In the genomic region with DNA sequence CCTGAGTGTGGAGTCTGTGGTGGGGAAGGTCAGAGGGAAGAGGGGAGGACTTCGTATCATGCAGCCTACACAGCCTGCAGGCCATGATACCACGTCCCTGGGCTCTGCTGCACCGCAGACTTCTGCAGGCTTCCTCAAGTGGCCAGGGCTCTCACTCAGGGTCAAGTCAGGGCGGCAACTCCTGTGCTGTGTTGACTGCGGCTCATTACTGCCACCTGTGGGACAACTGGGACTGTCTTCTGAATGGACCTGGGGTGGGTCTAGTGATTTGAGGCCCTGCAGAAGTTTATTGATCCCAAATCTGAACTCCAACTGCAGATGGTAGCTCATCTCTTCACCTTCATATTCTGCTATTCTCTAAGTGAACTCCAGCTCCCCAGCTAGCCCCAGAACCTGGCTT, we compare ENCODE assay signal across 7 cellular contexts.
DNase-seq lines count a peak whose midpoint lies in the region; ATAC-seq, FAIRE-seq and TF ChIP-seq lines count a peak whose summit lies in the region.

No MANE protein-coding gene starts in this region.

- H3K9me3 Mint-ChIP-seq in activated naive CD8-positive, alpha-beta T cell treated with anti-CD3 and anti-CD28 coated beads, Interleukin-2, amount 10 ng/mL, durations not matched to agents 7 days and 5 days = no peaks in the 10 kb centered on the region

- TF ChIP-seq POLR2A in spleen (IDR thresholded peaks at IDR 0.05) = no peak

- intact Hi-C loops in left lung (cut with DNase I) (no loop called here), tibial artery (cut with DNase I; ENCODE audit: low total_unique reads) (no loop called here), spleen (cut with DNase I; ENCODE audit: low total_unique reads) (no loop called here)

- CTCF ChIA-PET in HEK293T (lab: Yijun Ruan, JAX) = interaction anchor here (0.6 kb wide), 1 partner anchor 767 kb away, joined by 7 read pairs; no protein-coding TSS in a partner anchor

- POLR2A ChIA-PET in HEK293T (lab: Yijun Ruan, JAX) = no interaction called here
- POLR2A ChIA-PET in activated naive CD8-positive, alpha-beta T cell treated with anti-CD3 and anti-CD28 coated beads, Interleukin-2, amount 10 ng/mL, durations not matched to agents 7 days and 5 days (lab: Charles Lee) = no interaction called here

- H3K36me3 ChIP-seq in left lung (peaks cover 0 to 4% of the 10 kb centered on the region in 2 donors), tibial artery (peaks cover 0 to 15% (median 0%) of the 10 kb centered on the region in 3 donors), spleen (no peaks in the 10 kb centered on the region)

- peak; percentile 65 for ATAC-seq in activated naive CD8-positive, alpha-beta T cell treated with anti-CD3 and anti-CD28 coated beads, Interleukin-2, amount 10 ng/mL, durations not matched to agents 7 days and 5 days (ENCODE audit: low read depth)
- peak; percentile 86 for ATAC-seq in left lung

- WGBS in spleen, 5 donors = 40 to 68% (median 55%) methylated on average over 3 to 5 of the region's 5 CpGs

- H3K4me3 ChIP-seq in left lung (no peak overlapping the region), tibial artery (peak overlapping the region in 1 of 2 donors; percentile 5), spleen (no peak overlapping the region)

- no peaks in the 10 kb centered on the region for H3K36me3 Mint-ChIP-seq in activated naive CD8-positive, alpha-beta T cell treated with anti-CD3 and anti-CD28 coated beads, Interleukin-2, amount 10 ng/mL, durations not matched to agents 7 days and 5 days

- H3K27me3 ChIP-seq in left lung (no peaks in the 10 kb centered on the region), tibial artery (no peaks in the 10 kb centered on the region), spleen (replicated peaks in 1 of 7) (no peaks in the 10 kb centered on the region)

- TF ChIP-seq CTCF in left lung (IDR thresholded peaks at IDR 0.05) (peak; percentile 29 to 31), tibial artery (IDR thresholded peaks at IDR 0.05) (peak; percentile 33 to 45), spleen (IDR thresholded peaks at IDR 0.05 in 8 of 11, conservative IDR thresholded peaks at IDR 0.05 in 3 of 11) (peak in 4 of 11 experiments; percentile 11 to 45 (median 34))

- H3K27ac Mint-ChIP-seq in activated naive CD8-positive, alpha-beta T cell treated with anti-CD3 and anti-CD28 coated beads, Interleukin-2, amount 10 ng/mL, durations not matched to agents 7 days and 5 days = no peak overlapping the region

- DNase-seq in GM18507 (ENCODE audit: extremely low spot score, insufficient read length, low read depth) = peak; percentile 35
- peak; percentile 55 for DNase-seq in HEK293T (ENCODE audit: extremely low spot score)
- DNase-seq in NCI-H146 (lab: John Stamatoyannopoulos, UW) = peak; percentile 22
- DNase-seq in activated naive CD8-positive, alpha-beta T cell treated with anti-CD3 and anti-CD28 coated beads, Interleukin-2, amount 10 ng/mL, durations not matched to agents 7 days and 5 days = no peak
- DNase-seq in left lung = peak in 1 of 2 donors; percentile 61
- peak; percentile 36 to 79 for DNase-seq in tibial artery
- no peak for DNase-seq in spleen

- H3K27ac ChIP-seq in left lung (no peak overlapping the region), tibial artery (peak overlapping the region; percentile 72 to 78), spleen (no peak overlapping the region)

- peak; percentile 69 for FAIRE-seq in GM18507 (lab: Jason Lieb, UNC)

- no peak overlapping the region for H3K4me3 Mint-ChIP-seq in activated naive CD8-positive, alpha-beta T cell treated with anti-CD3 and anti-CD28 coated beads, Interleukin-2, amount 10 ng/mL, durations not matched to agents 7 days and 5 days

- H3K4me1 ChIP-seq in left lung = peaks cover 6 to 18% of the 10 kb centered on the region in 2 donors
- peaks cover 0 to 68% (median 48%) of the 10 kb centered on the region in 4 donors for H3K4me1 ChIP-seq in tibial artery
- H3K4me1 ChIP-seq in spleen = peaks cover 0 to 13% (median 7%) of the 10 kb centered on the region in 6 donors

- peaks cover 3% of the 10 kb centered on the region for H3K4me1 Mint-ChIP-seq in activated naive CD8-positive, alpha-beta T cell treated with anti-CD3 and anti-CD28 coated beads, Interleukin-2, amount 10 ng/mL, durations not matched to agents 7 days and 5 days

- H3K27me3 Mint-ChIP-seq in activated naive CD8-positive, alpha-beta T cell treated with anti-CD3 and anti-CD28 coated beads, Interleukin-2, amount 10 ng/mL, durations not matched to agents 7 days and 5 days = peaks cover 6% of the 10 kb centered on the region

- H3K9me3 ChIP-seq in left lung (no peaks in the 10 kb centered on the region), tibial artery (no peaks in the 10 kb centered on the region), spleen (no peaks in the 10 kb centered on the region)

TF ChIP-seq in HEK293T, 16 proteins besides CTCF, POLR2A, EP300 and RAD21:
- TF ChIP-seq TARDBP (IDR thresholded peaks at IDR 0.05) (no peak), ZNF384 (IDR thresholded peaks at IDR 0.05) (no peak), LEF1 (IDR thresholded peaks at IDR 0.05; ENCODE audit: borderline replicate concordance) (no peak), CTBP1 (IDR thresholded peaks at IDR 0.05; ENCODE audit: borderline replicate concordance) (no peak), FOXA1 (IDR thresholded peaks at IDR 0.05) (no peak), BHLHE40 (IDR thresholded peaks at IDR 0.05; ENCODE audit: borderline replicate concordance) (no peak), SP1 (IDR thresholded peaks at IDR 0.05) (no peak), SUZ12 (IDR thresholded peaks at IDR 0.05) (no peak), FOXK2 (IDR thresholded peaks at IDR 0.05) (no peak), FOXM1 (IDR thresholded peaks at IDR 0.05; ENCODE audit: borderline replicate concordance) (no peak), NFRKB (IDR thresholded peaks at IDR 0.05) (no peak), L3MBTL2 (conservative IDR thresholded peaks at IDR 0.05) (no peak), HDGF (IDR thresholded peaks at IDR 0.05; ENCODE audit: borderline replicate concordance) (no peak)

Comparison
In these comparisons a context has a peak if more than half of its experiments do, and no peak if none do; other contexts are left out.
1. DNase-seq: peak in GM18507 (single experiment), HEK293T (single experiment), NCI-H146 (single experiment) and tibial artery (2 of 2); none in activated naive CD8-positive, alpha-beta T cell treated with anti-CD3 and anti-CD28 coated beads, Interleukin-2, amount 10 ng/mL, durations not matched to agents 7 days and 5 days (single experiment) and spleen (single experiment).
2. H3K27ac ChIP-seq: peak in tibial artery (2 of 2); none in left lung (0 of 2) and spleen (0 of 8).